In the genomic region with DNA sequence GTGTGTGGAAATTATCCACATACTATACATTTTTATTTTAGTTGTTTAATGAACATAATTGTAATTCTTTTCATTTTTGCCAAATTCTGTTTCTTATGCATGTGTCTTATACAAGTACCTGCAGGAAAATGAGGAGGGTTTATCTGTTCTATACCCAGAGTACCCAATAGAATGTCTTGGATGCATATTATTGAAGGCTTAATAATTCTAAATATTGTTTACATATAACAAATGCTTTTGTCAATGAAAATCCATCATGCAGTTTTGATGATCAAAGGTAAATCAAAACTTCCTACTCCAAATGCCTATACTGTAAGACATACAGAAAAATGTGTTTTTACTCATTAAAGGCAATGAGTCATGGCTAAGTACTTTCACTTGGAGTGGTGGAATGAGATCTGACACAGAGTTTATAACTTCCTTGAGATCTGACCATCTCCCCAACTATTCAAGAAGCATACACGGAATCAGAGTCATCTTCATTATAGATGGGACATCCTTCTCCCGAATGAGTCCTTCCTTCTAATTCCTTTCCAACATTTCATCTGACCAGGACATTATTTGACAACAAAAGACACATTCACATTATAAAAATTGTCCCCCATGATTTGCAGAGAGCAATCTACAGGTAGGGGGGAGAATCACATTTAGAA, we compare ENCODE assay signal across 11 cellular contexts. TPM values are rescaled to one million over a fixed set of nuclear protein-coding genes. Genes with fewer than 3 reads are reported as not detected.
DNase-seq lines count a peak whose midpoint lies in the region; FAIRE-seq and TF ChIP-seq lines count a peak whose summit lies in the region.
"Not testable (repeated sequence)": the region's sequence is repeated elsewhere in the genome, so short reads cannot be mapped to it uniquely, and the experiment has no call there.
"Had no signal": no experiment of that assay in that cellular context is flagged by ENCODE, and none has a peak within 500 bp of the region (broad histone marks: within the 10 kb centered on the region; RNA-seq: fewer than 3 reads in every experiment).

No MANE protein-coding gene starts in this region.

- intact Hi-C loops in endothelial cell of umbilical vein (cut with micrococcal nuclease), result not testable (repeated sequence)

- not testable (repeated sequence) for H3K79me2 ChIP-seq in astrocyte (ENCODE audit: insufficient read depth, low read length); endothelial cell of umbilical vein (ENCODE audit: control insufficient read depth, insufficient read depth, low read length)

- dilution Hi-C loops in endothelial cell of umbilical vein (cut with MboI; ENCODE audit: extremely low pct_ligation_motif_present, low sequenced_read_pairs), result not testable (repeated sequence)

- not testable (repeated sequence) for H2AFZ ChIP-seq in astrocyte (ENCODE audit: low read depth, low read length); endothelial cell of umbilical vein (ENCODE audit: low read depth, low read length)

- peak; percentile 68 for DNase-seq in A172 (ENCODE audit: low spot score)
- DNase-seq in ELR (ENCODE audit: low read depth), result peak; percentile 85
- peak; percentile 38 for DNase-seq in LHCN-M2 (ENCODE audit: low read depth)
- peak in 1 of 2 experiments; percentile 37 for DNase-seq in SJSA1 (ENCODE audit: low read depth in 1 of 2, low spot score in 2 of 2)
- peak; percentile 40 for DNase-seq in astrocyte (ENCODE audit: low read depth)
- not testable (repeated sequence) for DNase-seq in endothelial cell of umbilical vein (ENCODE audit: low read depth, low spot score); osteocyte (ENCODE audit: extremely low spot score, unreplicated experiment)
- peak; percentile 45 for DNase-seq in glomerular visceral epithelial cell (ENCODE audit: extremely low spot score)

- not testable (repeated sequence) for TF ChIP-seq CTCF in astrocyte (IDR thresholded peaks at IDR 0.05; ENCODE audit: insufficient read depth, low read depth, low read length); endothelial cell of umbilical vein (IDR thresholded peaks at IDR 0.05; ENCODE audit: extremely low read depth in 1 of 2, insufficient read depth in 1 of 2, low read depth in 1 of 2, low read length in 2 of 2); osteocyte (IDR thresholded peaks at IDR 0.05)

- BruUV-seq in endothelial cell of umbilical vein (replicated peaks; lab: Mats Ljungman, UMichigan), result not testable (repeated sequence)

- not testable (repeated sequence) for H3K9ac ChIP-seq in astrocyte (ENCODE audit: low read length); endothelial cell of umbilical vein (replicated peaks; ENCODE audit: extremely low read depth, insufficient read depth, low read length)

- H3K4me3 ChIP-seq in SJSA1; astrocyte (ENCODE audit: insufficient read depth, low read depth, low read length); endothelial cell of umbilical vein (replicated peaks in 1 of 3; ENCODE audit: insufficient read depth in 1 of 3, low read depth in 1 of 3, low read length in 3 of 3): not testable (repeated sequence)

- not testable (repeated sequence) for H3K27me3 Mint-ChIP-seq in astrocyte (ENCODE audit: low read depth, unreplicated experiment); osteocyte (ENCODE audit: unreplicated experiment)

- FAIRE-seq in astrocyte (lab: Jason Lieb, UNC), result peak; percentile 100
- not testable (repeated sequence) for FAIRE-seq in endothelial cell of umbilical vein (lab: Jason Lieb, UNC)

- CTCF ChIA-PET in endothelial cell of umbilical vein (lab: Charles Lee), result not testable (repeated sequence)

- peaks cover 20% of the 10 kb centered on the region for H3K4me1 ChIP-seq in SJSA1 (replicated peaks)
- not testable (repeated sequence) for H3K4me1 ChIP-seq in astrocyte (ENCODE audit: insufficient read depth, low read length); endothelial cell of umbilical vein (ENCODE audit: control insufficient read depth, extremely low read depth, insufficient read depth, low read length)

- H3K4me3 Mint-ChIP-seq in astrocyte (ENCODE audit: unreplicated experiment); osteocyte (ENCODE audit: unreplicated experiment): not testable (repeated sequence)

- not testable (repeated sequence) for H3K9me3 Mint-ChIP-seq in astrocyte (ENCODE audit: unreplicated experiment); osteocyte (ENCODE audit: unreplicated experiment)

- H3K4me2 ChIP-seq in astrocyte (ENCODE audit: low read length), result peak overlapping the region; percentile 54
- H3K4me2 ChIP-seq in endothelial cell of umbilical vein (ENCODE audit: insufficient read depth, low read length), result not testable (repeated sequence)

- H3K9me3 ChIP-seq in SJSA1 (replicated peaks); astrocyte (ENCODE audit: insufficient read depth, low read depth, low read length); endothelial cell of umbilical vein (replicated peaks; ENCODE audit: control insufficient read depth, insufficient read depth, low read length): not testable (repeated sequence)

- H3K4me1 Mint-ChIP-seq in astrocyte (ENCODE audit: low read depth, unreplicated experiment) (peaks cover 28% of the 10 kb centered on the region), osteocyte (ENCODE audit: unreplicated experiment) (peaks cover 38% of the 10 kb centered on the region)

- not testable (repeated sequence) for H4K20me1 ChIP-seq in astrocyte (ENCODE audit: insufficient read depth, low read length); endothelial cell of umbilical vein (replicated peaks; ENCODE audit: control insufficient read depth, extremely low read depth, insufficient read depth, low read length)

- H3K27ac ChIP-seq in SJSA1 (peak overlapping the region; percentile 56), astrocyte (ENCODE audit: low read depth, low read length) (peak overlapping the region; percentile 53)
- not testable (repeated sequence) for H3K27ac ChIP-seq in endothelial cell of umbilical vein (ENCODE audit: insufficient read depth, low read depth, low read length)

- peak overlapping the region; percentile 54 for H3K27ac Mint-ChIP-seq in astrocyte (ENCODE audit: unreplicated experiment)
- peak overlapping the region; percentile 27 for H3K27ac Mint-ChIP-seq in osteocyte (ENCODE audit: unreplicated experiment)

- not testable (repeated sequence) for TF ChIP-seq POLR2A in endothelial cell of umbilical vein (IDR thresholded peaks at IDR 0.05; ENCODE audit: low read depth, low read length)

- H3K9me1 ChIP-seq in endothelial cell of umbilical vein (replicated peaks; ENCODE audit: control insufficient read depth, extremely low read depth, insufficient read depth, low read length), result not testable (repeated sequence)

- POLR2A ChIA-PET in endothelial cell of umbilical vein (lab: Charles Lee), result not testable (repeated sequence)

- H3K36me3 Mint-ChIP-seq in astrocyte (ENCODE audit: low read depth, unreplicated experiment); osteocyte (ENCODE audit: unreplicated experiment): not testable (repeated sequence)

- H3K27me3 ChIP-seq in SJSA1 (replicated peaks); astrocyte (ENCODE audit: insufficient read depth, low read length); endothelial cell of umbilical vein (ENCODE audit: control insufficient read depth in 2 of 2, insufficient read depth in 2 of 2, low read length in 2 of 2): not testable (repeated sequence)

- not testable (repeated sequence) for H3K36me3 ChIP-seq in SJSA1; astrocyte (ENCODE audit: insufficient read depth, low read length); endothelial cell of umbilical vein (ENCODE audit: control insufficient read depth in 2 of 2, extremely low read depth in 1 of 2, insufficient read depth in 2 of 2, low read length in 2 of 2)

RNA-seq across cellular contexts. Expression of a gene that starts 0.7 kb away (rescaled TPM):
- total RNA-seq in A172 (2014; rRNA removed; shearing (Covaris generic)), result 0.22 TPM in 1 of 2 replicates, not detected in the other
- total RNA-seq in LHCN-M2 (2014; rRNA removed) (not detected in 2 replicates), astrocyte (not detected in 2 replicates), endothelial cell of umbilical vein (not detected in 2 replicates), osteocyte (not detected in 2 replicates)
- not detected for polyA plus RNA-seq in LHCN-M2 (2012)
- not detected in 2 replicates for total RNA-seq in SJSA1 (2014; rRNA removed; shearing (Covaris generic))
- not detected in 2 replicates for polyA plus RNA-seq in endothelial cell of umbilical vein
- polyA plus RNA-seq in endothelial cell of umbilical vein (2011; cell fraction: cytosol; rRNA removed), result not detected in 2 replicates
- not detected in 2 replicates for polyA plus RNA-seq in endothelial cell of umbilical vein (2011; cell fraction: nucleus; rRNA removed)
- polyA plus RNA-seq in endothelial cell of umbilical vein (2012), result not detected in 2 replicates
- not detected in 2 replicates for polyA minus RNA-seq in endothelial cell of umbilical vein
- not detected for polyA minus RNA-seq in endothelial cell of umbilical vein (2011; cell fraction: cytosol; rRNA and poly(A)+ RNA removed)
- polyA minus RNA-seq in endothelial cell of umbilical vein (2011; cell fraction: nucleus; rRNA and poly(A)+ RNA removed), result not detected in 2 replicates
- total RNA-seq: Calu3; CD4-positive, CD25-positive, alpha-beta regulatory T cell; HT-29 had no signal
- polyA plus RNA-seq: CD4-positive, CD25-positive, alpha-beta regulatory T cell had no signal

RNA-seq across cellular contexts. Expression of a gene that starts 2.5 kb away (rescaled TPM):
- total RNA-seq in A172 (2014; rRNA removed; shearing (Covaris generic)), result not detected in 2 replicates
- not detected in 2 replicates for total RNA-seq in LHCN-M2 (2014; rRNA removed)
- 0.12 TPM for polyA plus RNA-seq in LHCN-M2 (2012)
- total RNA-seq in SJSA1 (2014; rRNA removed; shearing (Covaris generic)), result not detected in 2 replicates
- total RNA-seq in astrocyte, result not detected in 2 replicates
- total RNA-seq in endothelial cell of umbilical vein, result not detected in 2 replicates
- polyA plus RNA-seq in endothelial cell of umbilical vein, result not detected in 2 replicates
- polyA plus RNA-seq in endothelial cell of umbilical vein (2011; cell fraction: cytosol; rRNA removed), result not detected in 2 replicates
- not detected in 2 replicates for polyA plus RNA-seq in endothelial cell of umbilical vein (2011; cell fraction: nucleus; rRNA removed)
- polyA plus RNA-seq in endothelial cell of umbilical vein (2012), result not detected in 2 replicates
- not detected in 2 replicates for polyA minus RNA-seq in endothelial cell of umbilical vein
- not detected for polyA minus RNA-seq in endothelial cell of umbilical vein (2011; cell fraction: cytosol; rRNA and poly(A)+ RNA removed)
- polyA minus RNA-seq in endothelial cell of umbilical vein (2011; cell fraction: nucleus; rRNA and poly(A)+ RNA removed), result not detected in 2 replicates
- total RNA-seq in osteocyte, result not detected in 2 replicates
- total RNA-seq: Calu3; CD4-positive, CD25-positive, alpha-beta regulatory T cell; HT-29 had no signal
- polyA plus RNA-seq: CD4-positive, CD25-positive, alpha-beta regulatory T cell had no signal

RNA-seq across cellular contexts. Expression of a gene that starts 6.6 kb away (rescaled TPM):
- not detected in 2 replicates for total RNA-seq in A172 (2014; rRNA removed; shearing (Covaris generic))
- not detected in 2 replicates for total RNA-seq in LHCN-M2 (2014; rRNA removed)
- not detected for polyA plus RNA-seq in LHCN-M2 (2012)
- total RNA-seq in SJSA1 (2014; rRNA removed; shearing (Covaris generic)), result not detected in 2 replicates
- not detected in 2 replicates for total RNA-seq in astrocyte
- total RNA-seq in endothelial cell of umbilical vein, result not detected in 2 replicates
- polyA plus RNA-seq in endothelial cell of umbilical vein, result not detected in 2 replicates
- polyA plus RNA-seq in endothelial cell of umbilical vein (2011; cell fraction: cytosol; rRNA removed), result not detected in 2 replicates
- not detected in 2 replicates for polyA plus RNA-seq in endothelial cell of umbilical vein (2011; cell fraction: nucleus; rRNA removed)
- polyA plus RNA-seq in endothelial cell of umbilical vein (2012), result not detected in 2 replicates
- not detected in 2 replicates for polyA minus RNA-seq in endothelial cell of umbilical vein
- polyA minus RNA-seq in endothelial cell of umbilical vein (2011; cell fraction: cytosol; rRNA and poly(A)+ RNA removed), result not detected
- polyA minus RNA-seq in endothelial cell of umbilical vein (2011; cell fraction: nucleus; rRNA and poly(A)+ RNA removed), result not detected in 2 replicates
- not detected in 2 replicates for total RNA-seq in osteocyte
- total RNA-seq: Calu3; CD4-positive, CD25-positive, alpha-beta regulatory T cell; HT-29 had no signal
- polyA plus RNA-seq: CD4-positive, CD25-positive, alpha-beta regulatory T cell had no signal

RNA-seq across cellular contexts. Expression of a gene that starts 13.7 kb away (rescaled TPM):
- not detected in 2 replicates for total RNA-seq in A172 (2014; rRNA removed; shearing (Covaris generic))
- not detected in 2 replicates for total RNA-seq in LHCN-M2 (2014; rRNA removed)
- not detected for polyA plus RNA-seq in LHCN-M2 (2012)
- total RNA-seq in SJSA1 (2014; rRNA removed; shearing (Covaris generic)), result not detected in 2 replicates
- total RNA-seq in astrocyte, result not detected in 2 replicates
- not detected in 2 replicates for total RNA-seq in endothelial cell of umbilical vein
- not detected in 2 replicates for polyA plus RNA-seq in endothelial cell of umbilical vein
- not detected in 2 replicates for polyA plus RNA-seq in endothelial cell of umbilical vein (2011; cell fraction: cytosol; rRNA removed)
- polyA plus RNA-seq in endothelial cell of umbilical vein (2011; cell fraction: nucleus; rRNA removed), result not detected in 2 replicates
- polyA plus RNA-seq in endothelial cell of umbilical vein (2012), result not detected in 2 replicates
- polyA minus RNA-seq in endothelial cell of umbilical vein, result not detected in 2 replicates
- not detected for polyA minus RNA-seq in endothelial cell of umbilical vein (2011; cell fraction: cytosol; rRNA and poly(A)+ RNA removed)
- polyA minus RNA-seq in endothelial cell of umbilical vein (2011; cell fraction: nucleus; rRNA and poly(A)+ RNA removed), result not detected in 2 replicates
- total RNA-seq in osteocyte, result not detected in 2 replicates
- total RNA-seq: Calu3; CD4-positive, CD25-positive, alpha-beta regulatory T cell; HT-29 had no signal
- polyA plus RNA-seq: CD4-positive, CD25-positive, alpha-beta regulatory T cell had no signal

RNA-seq across cellular contexts. Expression of a gene that starts 19.5 kb away (rescaled TPM):
- not detected in 2 replicates for total RNA-seq in A172 (2014; rRNA removed; shearing (Covaris generic))
- not detected in 2 replicates for total RNA-seq in LHCN-M2 (2014; rRNA removed)
- polyA plus RNA-seq in LHCN-M2 (2012), result not detected
- not detected in 2 replicates for total RNA-seq in SJSA1 (2014; rRNA removed; shearing (Covaris generic))
- total RNA-seq in astrocyte, result not detected in 2 replicates
- total RNA-seq in endothelial cell of umbilical vein, result not detected in 2 replicates
- not detected in 2 replicates for polyA plus RNA-seq in endothelial cell of umbilical vein
- polyA plus RNA-seq in endothelial cell of umbilical vein (2011; cell fraction: cytosol; rRNA removed), result not detected in 2 replicates
- polyA plus RNA-seq in endothelial cell of umbilical vein (2011; cell fraction: nucleus; rRNA removed), result not detected in 2 replicates
- not detected in 2 replicates for polyA plus RNA-seq in endothelial cell of umbilical vein (2012)
- not detected in 2 replicates for polyA minus RNA-seq in endothelial cell of umbilical vein
- not detected for polyA minus RNA-seq in endothelial cell of umbilical vein (2011; cell fraction: cytosol; rRNA and poly(A)+ RNA removed)
- not detected in 2 replicates for polyA minus RNA-seq in endothelial cell of umbilical vein (2011; cell fraction: nucleus; rRNA and poly(A)+ RNA removed)
- total RNA-seq in osteocyte, result not detected in 2 replicates
- total RNA-seq: Calu3; CD4-positive, CD25-positive, alpha-beta regulatory T cell; HT-29 had no signal
- polyA plus RNA-seq: CD4-positive, CD25-positive, alpha-beta regulatory T cell had no signal
